Comparison of ENCODE assay signal across 15 cellular contexts in the genomic region with DNA sequence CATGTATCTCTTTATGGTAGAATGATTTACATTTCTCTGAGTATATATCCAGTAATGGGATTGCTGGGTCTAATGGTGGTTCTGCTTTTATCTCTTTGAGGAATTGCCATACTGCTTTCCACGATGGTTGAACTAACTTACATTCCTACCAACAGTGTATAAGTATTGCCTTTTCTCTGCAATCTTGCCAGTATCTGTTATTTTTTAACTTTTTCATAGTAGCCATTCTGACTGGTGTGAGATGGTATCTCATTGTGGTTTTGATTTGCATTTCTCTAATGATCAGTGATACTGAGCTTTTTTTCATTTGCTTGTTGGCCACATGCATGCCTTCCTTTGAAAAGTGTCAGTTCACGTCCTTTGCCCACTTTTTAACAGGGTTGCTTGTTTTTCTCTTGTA. TPM values are rescaled to one million over a fixed set of nuclear protein-coding genes. Genes with fewer than 3 reads are reported as not detected.
DNase-seq lines count a peak whose midpoint lies in the region; ATAC-seq and TF ChIP-seq lines count a peak whose summit lies in the region.
"Had no signal": no experiment of that assay in that cellular context is flagged by ENCODE, and none has a peak within 500 bp of the region (broad histone marks: within the 10 kb centered on the region; RNA-seq: fewer than 3 reads in every experiment).

No MANE protein-coding gene starts in this region.

- no peak for ATAC-seq in CD4-positive, CD25-positive, alpha-beta regulatory T cell (ENCODE audit: low read depth in 2 of 2)
- ATAC-seq in CD4-positive, alpha-beta T cell (ENCODE audit: poor library complexity), result no peak
- ATAC-seq in HG03354 (IDR thresholded peaks at IDR 0.05; ENCODE audit: poor library complexity, severe bottlenecking, unreplicated experiment), result peak; percentile 79
- no peak for ATAC-seq in activated T-helper 17 cell treated with anti-CD3 and anti-CD28 coated beads, Interleukin-2, amount 50 U/mL, for 72 hours (replicated peaks)
- ATAC-seq: A549 had no signal

- peaks cover 21 to 70% (median 45%) of the 10 kb centered on the region in 4 donors for H3K4me1 Mint-ChIP-seq in CD4-positive, CD25-positive, alpha-beta regulatory T cell
- peaks cover 72% of the 10 kb centered on the region for H3K4me1 Mint-ChIP-seq in CD4-positive, alpha-beta T cell (ENCODE audit: low read depth)
- peaks cover 37 to 52% of the 10 kb centered on the region in 2 donors for H3K4me1 Mint-ChIP-seq in immature natural killer cell
- H3K4me1 Mint-ChIP-seq in activated T-helper 17 cell treated with anti-CD3 and anti-CD28 coated beads, Interleukin-2, amount 50 U/mL, for 72 hours, result peaks cover 12% of the 10 kb centered on the region

- no peak overlapping the region for H3K27ac Mint-ChIP-seq in CD4-positive, CD25-positive, alpha-beta regulatory T cell
- peak overlapping the region; percentile 4 for H3K27ac Mint-ChIP-seq in CD4-positive, alpha-beta T cell
- H3K27ac Mint-ChIP-seq in immature natural killer cell, result peak overlapping the region; percentile 5 to 73 (median 42)
- no peak overlapping the region for H3K27ac Mint-ChIP-seq in activated T-helper 17 cell treated with anti-CD3 and anti-CD28 coated beads, Interleukin-2, amount 50 U/mL, for 72 hours

- H3K27me3 Mint-ChIP-seq in CD4-positive, CD25-positive, alpha-beta regulatory T cell, result no peaks in the 10 kb centered on the region
- H3K27me3 Mint-ChIP-seq in CD4-positive, alpha-beta T cell, result no peaks in the 10 kb centered on the region
- peaks cover 0 to 4% (median 1%) of the 10 kb centered on the region in 3 donors for H3K27me3 Mint-ChIP-seq in immature natural killer cell (ENCODE audit: low read depth in 3 of 3)
- H3K27me3 Mint-ChIP-seq in activated T-helper 17 cell treated with anti-CD3 and anti-CD28 coated beads, Interleukin-2, amount 50 U/mL, for 72 hours, result no peaks in the 10 kb centered on the region

- peaks cover 4 to 14% of the 10 kb centered on the region in 2 experiments for H3K9me3 ChIP-seq in CD4-positive, CD25-positive, alpha-beta regulatory T cell (ENCODE audit: control insufficient read depth in 2 of 2, low read length in 2 of 2)
- H3K9me3 ChIP-seq in CD4-positive, alpha-beta T cell (ENCODE audit: control insufficient read depth, low read length), result peaks cover 25% of the 10 kb centered on the region
- H3K9me3 ChIP-seq: A549, BE2C, HAP-1 had no signal

- DNase-seq in CD4-positive, CD25-positive, alpha-beta regulatory T cell, result no peak
- no peak for DNase-seq in CD4-positive, alpha-beta T cell
- no peak for DNase-seq in immature natural killer cell
- no peak for DNase-seq in NCI-H774 (lab: John Stamatoyannopoulos, UW)
- DNase-seq in HT-29 (ENCODE audit: low spot score), result no peak
- DNase-seq: BE2C, DMS53, GF-D8 had no signal

- CTCF ChIA-PET in CD4-positive, alpha-beta T cell (lab: Charles Lee), result interaction anchor here (1.3 kb wide), 1 partner anchor 53 kb away, joined by 3 read pairs; no protein-coding TSS in a partner anchor

- no peak for TF ChIP-seq CTCF in CD4-positive, alpha-beta T cell (IDR thresholded peaks at IDR 0.05)

- H3K36me3 Mint-ChIP-seq in CD4-positive, CD25-positive, alpha-beta regulatory T cell, result peaks cover 25% of the 10 kb centered on the region
- H3K36me3 Mint-ChIP-seq in CD4-positive, alpha-beta T cell (ENCODE audit: low read depth), result peaks cover 83% of the 10 kb centered on the region
- H3K36me3 Mint-ChIP-seq in immature natural killer cell, result peaks cover 11 to 28% (median 15%) of the 10 kb centered on the region in 3 donors
- H3K36me3 Mint-ChIP-seq in activated T-helper 17 cell treated with anti-CD3 and anti-CD28 coated beads, Interleukin-2, amount 50 U/mL, for 72 hours (ENCODE audit: low read depth), result no peaks in the 10 kb centered on the region

- intact Hi-C loops in CD4-positive, alpha-beta T cell (cut with DNase I, micrococcal nuclease), result loop anchor here in 1 of 2 experiments (5.0 kb wide), 1 partner anchor 37 kb away; no protein-coding TSS in a partner anchor

- no peaks in the 10 kb centered on the region for H3K27me3 ChIP-seq in CD4-positive, CD25-positive, alpha-beta regulatory T cell (ENCODE audit: control insufficient read depth, insufficient read depth, low read length)
- H3K27me3 ChIP-seq in CD4-positive, alpha-beta T cell (ENCODE audit: control insufficient read depth, insufficient read depth, low read length), result no peaks in the 10 kb centered on the region
- H3K27me3 ChIP-seq: BE2C had no signal

- H3K4me3 Mint-ChIP-seq in CD4-positive, CD25-positive, alpha-beta regulatory T cell, result peak overlapping the region in 2 of 4 donors; percentile 4 to 19
- H3K4me3 Mint-ChIP-seq in CD4-positive, alpha-beta T cell, result no peak overlapping the region
- peak overlapping the region; percentile 4 to 40 (median 37) for H3K4me3 Mint-ChIP-seq in immature natural killer cell
- no peak overlapping the region for H3K4me3 Mint-ChIP-seq in activated T-helper 17 cell treated with anti-CD3 and anti-CD28 coated beads, Interleukin-2, amount 50 U/mL, for 72 hours

- peak overlapping the region; percentile 10 for H3K4me3 ChIP-seq in CD4-positive, CD25-positive, alpha-beta regulatory T cell (ENCODE audit: low read depth, low read length)
- H3K4me3 ChIP-seq: A549, HAP-1 had no signal

- H3K36me3 ChIP-seq in CD4-positive, CD25-positive, alpha-beta regulatory T cell (ENCODE audit: control insufficient read depth, insufficient read depth, low read length), result peaks cover 3% of the 10 kb centered on the region
- H3K36me3 ChIP-seq: BE2C, HAP-1 had no signal

- peaks cover 4 to 38% (median 14%) of the 10 kb centered on the region in 7 donors for H3K9me3 Mint-ChIP-seq in CD4-positive, CD25-positive, alpha-beta regulatory T cell
- H3K9me3 Mint-ChIP-seq in CD4-positive, alpha-beta T cell, result peaks cover 37% of the 10 kb centered on the region
- H3K9me3 Mint-ChIP-seq in immature natural killer cell, result peaks cover 0 to 11% (median 5%) of the 10 kb centered on the region in 6 donors
- H3K9me3 Mint-ChIP-seq in activated T-helper 17 cell treated with anti-CD3 and anti-CD28 coated beads, Interleukin-2, amount 50 U/mL, for 72 hours, result peaks cover 29% of the 10 kb centered on the region

- H3K4me1 ChIP-seq in CD4-positive, CD25-positive, alpha-beta regulatory T cell (ENCODE audit: control insufficient read depth, insufficient read depth, low read length, poor library complexity, severe bottlenecking), result no peaks in the 10 kb centered on the region
- H3K4me1 ChIP-seq: A549, BE2C, HAP-1 had no signal

- POLR2A ChIA-PET in CD4-positive, alpha-beta T cell (lab: Charles Lee), result no interaction called here

- H3K27ac ChIP-seq in CD4-positive, CD25-positive, alpha-beta regulatory T cell (ENCODE audit: insufficient read depth, low read length, poor library complexity, severe bottlenecking), result no peak overlapping the region
- no peak overlapping the region for H3K27ac ChIP-seq in CD4-positive, alpha-beta T cell (ENCODE audit: low read depth, low read length)
- H3K27ac ChIP-seq: A549, C4-2B had no signal

RNA-seq across cellular contexts. Expression of gene CYTIP, which starts 55.1 kb away (rescaled TPM):
- 454 TPM for total RNA-seq in CD4-positive, CD25-positive, alpha-beta regulatory T cell
- 100 to 1,000 TPM; 123 to 205 (median 150) TPM for polyA plus RNA-seq in CD4-positive, CD25-positive, alpha-beta regulatory T cell
- total RNA-seq in CD4-positive, alpha-beta T cell, result 100 to 1,000 TPM; 474 to 490 TPM
- polyA plus RNA-seq in immature natural killer cell, result 100 to 1,000 TPM in 2 of 3 donors, 10 to 100 TPM in 1; 84.4 to 142 (median 111) TPM
- total RNA-seq in activated T-helper 17 cell treated with anti-CD3 and anti-CD28 coated beads, Interleukin-2, amount 50 U/mL, for 72 hours, result 100 to 1,000 TPM; 581 to 591 TPM
- 0.08 TPM in 1 of 2 replicates, not detected in the other for total RNA-seq in HT-29 (2014; rRNA removed; shearing (Covaris generic))
- total RNA-seq: H1 had no signal
- polyA plus RNA-seq: AG04450 had no signal

Comparison
In these comparisons a context has a peak if more than half of its experiments do, and no peak if none do; other contexts are left out.
1. H3K27ac Mint-ChIP-seq: peak in CD4-positive, alpha-beta T cell (single experiment) and immature natural killer cell (6 of 6); none in CD4-positive, CD25-positive, alpha-beta regulatory T cell (0 of 3) and activated T-helper 17 cell treated with anti-CD3 and anti-CD28 coated beads, Interleukin-2, amount 50 U/mL, for 72 hours (single experiment).
2. H3K4me3 Mint-ChIP-seq: peak in immature natural killer cell (5 of 5); none in CD4-positive, alpha-beta T cell (single experiment) and activated T-helper 17 cell treated with anti-CD3 and anti-CD28 coated beads, Interleukin-2, amount 50 U/mL, for 72 hours (single experiment).
3. RNA of gene CYTIP, which starts 55.1 kb away (total RNA-seq): 581 to 591 TPM in activated T-helper 17 cell treated with anti-CD3 and anti-CD28 coated beads, Interleukin-2, amount 50 U/mL, for 72 hours, 474 to 490 TPM in CD4-positive, alpha-beta T cell and 454 TPM in CD4-positive, CD25-positive, alpha-beta regulatory T cell (single experiment); 0.08 TPM in HT-29; every median in the first group is over 100 times any median in the second.